Comparison of ENCODE assay signal across 8 cellular contexts in the genomic region with DNA sequence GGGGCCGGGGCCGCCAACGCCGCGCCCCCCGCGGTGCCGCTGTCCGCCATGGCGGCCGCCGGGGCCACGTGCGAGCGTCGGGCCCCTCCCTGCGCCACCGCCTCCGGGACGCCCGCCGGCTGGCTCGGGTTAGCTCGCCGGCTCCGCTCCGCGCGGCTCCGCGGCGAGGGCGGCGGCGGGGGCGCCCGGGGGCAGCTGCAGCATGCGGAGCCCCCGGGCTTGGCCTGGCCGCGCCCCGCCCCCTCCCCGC. TPM values are rescaled to one million over a fixed set of nuclear protein-coding genes. Genes with fewer than 3 reads are reported as not detected.
DNase-seq lines count a peak whose midpoint lies in the region; ATAC-seq and TF ChIP-seq lines count a peak whose summit lies in the region.
"Not testable (repeated sequence)": the region's sequence is repeated elsewhere in the genome, so short reads cannot be mapped to it uniquely, and the experiment has no call there.

No MANE protein-coding gene starts in this region.

- CTCF ChIA-PET in SK-N-SH (lab: Yijun Ruan, JAX) = interaction anchor here (1.8 to 3.4 kb wide), 4 partner anchors 14 to 58 kb away, joined by 6 to 20 read pairs (median 12); a partner anchor contains a TSS

- POLR2A ChIA-PET in SK-N-SH (lab: Yijun Ruan, JAX) = interaction anchor here (1.0 to 12.4 kb wide), 6 partner anchors 15 to 65 kb away, joined by 3 to 112 read pairs (median 5); no protein-coding TSS in a partner anchor

- peak overlapping the region; percentile 95 to 100 (median 99) for H3K4me2 ChIP-seq in BLaER1 treated with 17β-estradiol and CSF1 and Interleukin-3, amounts not matched to agents 10 nM and 100 nM
- peak overlapping the region; percentile 77; the same call in 1 of the 2 replicates for H3K4me2 ChIP-seq in SK-N-SH
- not testable (repeated sequence) for H3K4me2 ChIP-seq in smooth muscle cell

- intact Hi-C loops in adrenal gland (cut with DNase I) = not testable (repeated sequence)

- TF ChIP-seq POLR2A in adrenal gland (IDR thresholded peaks at IDR 0.05) = not testable (repeated sequence)

- peak overlapping the region; percentile 33 to 96 (median 93); a peak in 21 of 22 replicates for H3K27ac ChIP-seq in BLaER1 treated with 17β-estradiol and CSF1 and Interleukin-3, amounts not matched to agents 10 nM and 100 nM
- H3K27ac ChIP-seq in SK-N-SH (ENCODE audit: low read depth in 2 of 2, low read length in 1 of 2) = peak overlapping the region in 1 of 2 experiments; percentile 89; a peak in 2 of 4 replicates
- H3K27ac ChIP-seq in adrenal gland = peak overlapping the region in 3 of 5 donors; percentile 84 to 90 (median 87)
- H3K27ac ChIP-seq in smooth muscle cell (ENCODE audit: low read depth) = peak overlapping the region; percentile 87

- H3K4me3 ChIP-seq in BLaER1 treated with 17β-estradiol and CSF1 and Interleukin-3, amounts not matched to agents 10 nM and 100 nM = peak overlapping the region; percentile 81 to 99 (median 96)
- H3K4me3 ChIP-seq in SK-N-SH (ENCODE audit: low read depth in 2 of 2, low read length in 1 of 2) = peak overlapping the region; percentile 75 to 98; a peak in 3 of 4 replicates
- H3K4me3 ChIP-seq in adrenal gland = peak overlapping the region in 2 of 4 donors; percentile 59 to 72
- peak overlapping the region; percentile 93 for H3K4me3 ChIP-seq in fibroblast of the aortic adventitia (ENCODE audit: low read depth, low read length)
- peak overlapping the region; percentile 44 for H3K4me3 ChIP-seq in mononuclear cell (ENCODE audit: low read length)
- peak overlapping the region; percentile 63 for H3K4me3 ChIP-seq in smooth muscle cell

- H3K9me3 ChIP-seq in BLaER1 treated with 17β-estradiol and CSF1 and Interleukin-3, amounts not matched to agents 10 nM and 100 nM (replicated peaks in 1 of 11); SK-N-SH; adrenal gland (replicated peaks in 1 of 3); mononuclear cell (ENCODE audit: low read depth, low read length); smooth muscle cell (replicated peaks; ENCODE audit: low read depth): not testable (repeated sequence)

- H2AFZ ChIP-seq in SK-N-SH (ENCODE audit: low read depth); smooth muscle cell (ENCODE audit: low read depth): not testable (repeated sequence)

- TF ChIP-seq CTCF in SK-N-SH (IDR thresholded peaks at IDR 0.05); adrenal gland (IDR thresholded peaks at IDR 0.05); fibroblast of the aortic adventitia (IDR thresholded peaks at IDR 0.05; ENCODE audit: insufficient read depth, low read length); smooth muscle cell (IDR thresholded peaks at IDR 0.05; ENCODE audit: borderline replicate concordance, insufficient read depth, poor library complexity, severe bottlenecking): not testable (repeated sequence)

- not testable (repeated sequence) for H3K27me3 ChIP-seq in BLaER1 treated with 17β-estradiol and CSF1 and Interleukin-3, amounts not matched to agents 10 nM and 100 nM; SK-N-SH (ENCODE audit: insufficient read depth); adrenal gland; mononuclear cell (ENCODE audit: insufficient read depth, low read length); smooth muscle cell (ENCODE audit: low read depth)

- H3K79me2 ChIP-seq in SK-N-SH (ENCODE audit: insufficient read depth) (peaks cover 49% of the 10 kb centered on the region), smooth muscle cell (ENCODE audit: low read depth) (peaks cover 20% of the 10 kb centered on the region)

- no CpG with 5 or more reads among the region's 43 CpGs for WGBS in SK-N-SH (ENCODE audit: low lambda C conversion rate)
- 0 to 1% (median 0%) methylated on average over 16 to 41 of the region's 43 CpGs; no CpG with 5 or more reads in 1 of the 4 donors for WGBS in adrenal gland, 4 donors
- WGBS in smooth muscle cell (ENCODE audit: low lambda C conversion rate) = 0% methylated on average over 20 of the region's 43 CpGs

- TF ChIP-seq EP300 in SK-N-SH (IDR thresholded peaks at IDR 0.05; ENCODE audit: borderline replicate concordance in 1 of 2, low read depth in 1 of 2, low read length in 1 of 2) = not testable (repeated sequence)

- H4K20me1 ChIP-seq in BLaER1 treated with 17β-estradiol and CSF1 and Interleukin-3, amounts not matched to agents 10 nM and 100 nM = peaks cover 7 to 45% (median 36%) of the 10 kb centered on the region in 11 experiments; a peak in 21 of 22 replicates
- not testable (repeated sequence) for H4K20me1 ChIP-seq in SK-N-SH (ENCODE audit: insufficient read depth)
- H4K20me1 ChIP-seq in smooth muscle cell (ENCODE audit: low read depth) = peaks cover 30% of the 10 kb centered on the region

- H3K4me1 ChIP-seq in BLaER1 treated with 17β-estradiol and CSF1 and Interleukin-3, amounts not matched to agents 10 nM and 100 nM = peaks cover 58 to 77% (median 75%) of the 10 kb centered on the region in 10 experiments
- H3K4me1 ChIP-seq in SK-N-SH (ENCODE audit: control insufficient read depth in 1 of 2, insufficient read depth in 2 of 2, low read depth in 1 of 2, low read length in 1 of 2) (peaks cover 9 to 45% of the 10 kb centered on the region in 2 experiments; a peak in 2 of 4 replicates), adrenal gland (replicated peaks in 1 of 2) (peaks cover 33 to 44% of the 10 kb centered on the region in 2 donors), mononuclear cell (ENCODE audit: insufficient read depth, low read length) (peaks cover 48% of the 10 kb centered on the region), smooth muscle cell (ENCODE audit: low read depth) (peaks cover 25% of the 10 kb centered on the region)

- H3K9ac ChIP-seq in BLaER1 treated with 17β-estradiol and CSF1 and Interleukin-3, amounts not matched to agents 10 nM and 100 nM = peak overlapping the region; percentile 81 to 97 (median 92)
- H3K9ac ChIP-seq in SK-N-SH = peak overlapping the region; percentile 72; the same call in 1 of the 2 replicates
- H3K9ac ChIP-seq in smooth muscle cell (ENCODE audit: low read depth) = not testable (repeated sequence)

- TF ChIP-seq RAD21 in SK-N-SH (IDR thresholded peaks at IDR 0.05; ENCODE audit: low read length) = not testable (repeated sequence)

- not testable (repeated sequence) for DNase-seq in SK-N-SH; adrenal gland; fibroblast of the aortic adventitia (ENCODE audit: low read depth); smooth muscle cell (lab: John Stamatoyannopoulos, UW; ENCODE audit: unreplicated experiment)

- H3K9me2 ChIP-seq in SK-N-SH = not testable (repeated sequence)

- ATAC-seq in GM21381 (IDR thresholded peaks at IDR 0.05; ENCODE audit: unreplicated experiment) = peak; percentile 5
- peak; percentile 9 for ATAC-seq in HG03196 (IDR thresholded peaks at IDR 0.05; ENCODE audit: unreplicated experiment)

- peaks cover 11% of the 10 kb centered on the region for H3F3A ChIP-seq in SK-N-SH (replicated peaks; ENCODE audit: insufficient read depth)
- not testable (repeated sequence) for H3F3A ChIP-seq in smooth muscle cell (ENCODE audit: low read depth)

- H3K36me3 ChIP-seq in BLaER1 treated with 17β-estradiol and CSF1 and Interleukin-3, amounts not matched to agents 10 nM and 100 nM = peaks cover 13 to 29% (median 22%) of the 10 kb centered on the region in 11 experiments
- H3K36me3 ChIP-seq in SK-N-SH (replicated peaks in 1 of 2; ENCODE audit: control insufficient read depth in 1 of 2, insufficient read depth in 2 of 2, low read length in 1 of 2) (peaks cover 10 to 14% of the 10 kb centered on the region in 2 experiments), adrenal gland (replicated peaks in 1 of 2) (peaks cover 0 to 12% of the 10 kb centered on the region in 2 donors)
- not testable (repeated sequence) for H3K36me3 ChIP-seq in smooth muscle cell (ENCODE audit: low read depth)

RNA-seq across cellular contexts. Expression of a gene that starts 0.2 kb away (rescaled TPM):
- polyA plus RNA-seq in SK-N-SH (2012; rRNA removed) (373 and 523 TPM in 2 replicates), adrenal gland (100 to 1,000 TPM in 2 of 3 donors, 10 to 100 TPM in 1; 85.1 to 331 (median 327) TPM), smooth muscle cell (530 and 589 TPM in 2 replicates)
- 330 and 374 TPM in 2 replicates for polyA plus RNA-seq in SK-N-SH (2012; cell fraction: cytosol; rRNA removed)
- polyA plus RNA-seq in SK-N-SH (2012; cell fraction: nucleus; rRNA removed) = 234 and 283 TPM in 2 replicates
- total RNA-seq in adrenal gland (100 to 1,000 TPM in 6 of 8 donors, 10 to 100 TPM in 2; 77.2 to 212 (median 131) TPM), fibroblast of the aortic adventitia (ENCODE audit: low replicate concordance) (42.1 and 264 TPM in 2 replicates), mononuclear cell (26.4 TPM), smooth muscle cell (213 and 242 TPM in 2 replicates)

RNA-seq across cellular contexts. Expression of a gene that starts 4.8 kb away (rescaled TPM):
- polyA plus RNA-seq in SK-N-SH (2012; rRNA removed) (26.8 and 30.4 TPM in 2 replicates), adrenal gland (10 to 100 TPM in 2 of 3 donors, 1 to 10 TPM in 1; 6.6 to 89.5 (median 31.7) TPM), smooth muscle cell (14.8 and 15.6 TPM in 2 replicates)
- 13.3 and 18.8 TPM in 2 replicates for polyA plus RNA-seq in SK-N-SH (2012; cell fraction: cytosol; rRNA removed)
- polyA plus RNA-seq in SK-N-SH (2012; cell fraction: nucleus; rRNA removed) = 75.4 and 83.0 TPM in 2 replicates
- total RNA-seq in adrenal gland (10 to 100 TPM; 19.4 to 65.9 (median 46.2) TPM), fibroblast of the aortic adventitia (ENCODE audit: low replicate concordance) (22.5 and 47.5 TPM in 2 replicates), mononuclear cell (3.7 TPM), smooth muscle cell (15.0 and 17.1 TPM in 2 replicates)

RNA-seq across cellular contexts. Expression of a gene that starts 5.7 kb away (rescaled TPM):
- polyA plus RNA-seq in SK-N-SH (2012; rRNA removed) (84.8 and 127 TPM in 2 replicates), adrenal gland (100 to 1,000 TPM; 206 to 812 (median 791) TPM), smooth muscle cell (231 and 246 TPM in 2 replicates)
- 87.0 and 100 TPM in 2 replicates for polyA plus RNA-seq in SK-N-SH (2012; cell fraction: cytosol; rRNA removed)
- 96.5 and 148 TPM in 2 replicates for polyA plus RNA-seq in SK-N-SH (2012; cell fraction: nucleus; rRNA removed)
- total RNA-seq in adrenal gland (100 to 1,000 TPM in 2 of 8 donors, 10 to 100 TPM in 6; 76.1 to 185 (median 94.8) TPM), fibroblast of the aortic adventitia (ENCODE audit: low replicate concordance) (34.3 and 60.3 TPM in 2 replicates), mononuclear cell (8.1 TPM), smooth muscle cell (31.0 and 51.3 TPM in 2 replicates)

RNA-seq across cellular contexts. Expression of a gene that starts 12.2 kb away (rescaled TPM):
- polyA plus RNA-seq in SK-N-SH (2012; rRNA removed) (16.3 and 29.9 TPM in 2 replicates), adrenal gland (100 to 1,000 TPM in 2 of 3 donors, 10 to 100 TPM in 1; 64.4 to 185 (median 158) TPM), smooth muscle cell (94.4 and 96.5 TPM in 2 replicates)
- 31.2 and 40.8 TPM in 2 replicates for polyA plus RNA-seq in SK-N-SH (2012; cell fraction: cytosol; rRNA removed)
- polyA plus RNA-seq in SK-N-SH (2012; cell fraction: nucleus; rRNA removed) = 39.6 and 40.1 TPM in 2 replicates
- total RNA-seq in adrenal gland (100 to 1,000 TPM in 5 of 8 donors, 10 to 100 TPM in 3; 53.8 to 156 (median 134) TPM), fibroblast of the aortic adventitia (ENCODE audit: low replicate concordance) (17.3 and 37.5 TPM in 2 replicates), mononuclear cell (9.1 TPM), smooth muscle cell (20.0 and 27.9 TPM in 2 replicates)

RNA-seq across cellular contexts. Expression of a gene that starts 16.2 kb away (rescaled TPM):
- polyA plus RNA-seq in SK-N-SH (2012; rRNA removed) = 46.9 and 52.1 TPM in 2 replicates
- 18.5 and 31.6 TPM in 2 replicates for polyA plus RNA-seq in SK-N-SH (2012; cell fraction: cytosol; rRNA removed)
- 68.2 and 78.5 TPM in 2 replicates for polyA plus RNA-seq in SK-N-SH (2012; cell fraction: nucleus; rRNA removed)
- 100 to 1,000 TPM in 1 of 8 donors, 10 to 100 TPM in 7; 21.7 to 112 (median 59.3) TPM for total RNA-seq in adrenal gland
- polyA plus RNA-seq in adrenal gland = 100 to 1,000 TPM in 2 of 3 donors, 10 to 100 TPM in 1; 59.4 to 220 (median 192) TPM
- 6.5 and 9.0 TPM in 2 replicates for total RNA-seq in fibroblast of the aortic adventitia (ENCODE audit: low replicate concordance)
- total RNA-seq in mononuclear cell = 13.1 TPM
- total RNA-seq in smooth muscle cell = 14.5 and 14.7 TPM in 2 replicates
- 76.7 and 78.5 TPM in 2 replicates for polyA plus RNA-seq in smooth muscle cell
